ENCODE assay signal across 1 cellular context in the genomic region with DNA sequence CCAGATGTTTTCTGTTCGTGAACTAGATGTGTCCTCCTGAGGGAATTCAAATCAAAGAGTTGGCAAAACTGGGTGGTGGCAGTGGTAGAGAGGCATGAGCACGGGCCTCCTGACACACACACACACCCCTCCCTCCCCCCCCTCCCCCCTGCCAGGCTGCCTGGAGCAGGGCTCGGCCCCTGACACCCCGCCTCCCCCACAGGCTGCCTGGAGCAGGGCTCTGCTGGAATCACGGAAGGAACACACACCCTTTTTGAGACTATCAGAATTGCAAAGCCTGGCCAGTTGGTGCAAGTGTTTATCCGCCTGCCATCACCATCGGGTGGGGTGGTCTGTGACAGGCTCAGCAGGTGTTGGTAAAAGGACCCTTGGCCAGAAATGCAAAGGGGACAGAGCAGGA.
TF ChIP-seq lines count a peak whose summit lies in the region.

No MANE protein-coding gene starts in this region.

TF ChIP-seq in IMR-90, 13 proteins besides CTCF, POLR2A, EP300 and RAD21:
- TF ChIP-seq RCOR1 (IDR thresholded peaks at IDR 0.05; ENCODE audit: insufficient replicate concordance, low read length) (no peak), FOS (IDR thresholded peaks at IDR 0.05; ENCODE audit: low read depth, low read length) (no peak), MAZ (IDR thresholded peaks at IDR 0.05; ENCODE audit: borderline replicate concordance, low read depth, low read length) (no peak), MXI1 (IDR thresholded peaks at IDR 0.05; ENCODE audit: borderline replicate concordance, low read depth, low read length) (no peak), CEBPB (IDR thresholded peaks at IDR 0.05; ENCODE audit: low read depth, low read length) (no peak), USF2 (IDR thresholded peaks at IDR 0.05; ENCODE audit: low read depth, low read length) (no peak), CHD1 (IDR thresholded peaks at IDR 0.05; ENCODE audit: low read depth, low read length) (no peak), MAFK (IDR thresholded peaks at IDR 0.05; ENCODE audit: low read depth, low read length) (no peak), BHLHE40 (IDR thresholded peaks at IDR 0.05; ENCODE audit: low read depth, low read length) (no peak)
